ENCODE assay signal across 18 cellular contexts in the genomic region with DNA sequence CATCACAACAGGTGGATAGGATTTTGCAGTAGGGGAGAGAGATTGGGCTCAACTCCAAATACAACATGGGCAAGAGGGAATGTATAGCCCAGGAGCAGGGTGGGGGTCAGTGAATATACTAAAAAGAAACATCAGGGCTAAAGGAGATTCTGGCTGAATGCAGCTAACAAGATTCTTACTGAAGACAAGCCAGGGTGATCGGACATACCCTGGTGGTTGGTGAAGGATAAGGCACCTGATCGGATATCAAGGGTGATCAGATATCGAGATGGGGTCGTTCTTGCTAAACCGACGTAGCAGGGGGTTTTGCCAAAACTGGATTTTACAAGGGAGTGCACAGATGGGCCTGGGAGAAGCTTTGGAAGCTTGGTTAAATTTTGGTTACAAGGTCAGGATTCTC. TPM values are rescaled to one million over a fixed set of nuclear protein-coding genes. Genes with fewer than 3 reads are reported as not detected.
DNase-seq lines count a peak whose midpoint lies in the region; ATAC-seq and TF ChIP-seq lines count a peak whose summit lies in the region.
"Had no signal": no experiment of that assay in that cellular context is flagged by ENCODE, and none has a peak within 500 bp of the region (broad histone marks: within the 10 kb centered on the region; RNA-seq: fewer than 3 reads in every experiment).

No MANE protein-coding gene starts in this region.

- H3K79me1 ChIP-seq in H9 (ENCODE audit: insufficient read depth, low read depth, low read length, poor library complexity, severe bottlenecking): no peaks in the 10 kb centered on the region

- no peak overlapping the region for H3K18ac ChIP-seq in H9 (ENCODE audit: insufficient read length, low read depth, low read length)

- H3K4me1 Mint-ChIP-seq in H9 (peaks cover 28% of the 10 kb centered on the region in 2 experiments), brain (peaks cover 65% of the 10 kb centered on the region)
- no peaks in the 10 kb centered on the region for H3K4me1 Mint-ChIP-seq in activated CD8-positive, alpha-beta T cell treated with anti-CD3 and anti-CD28 coated beads, Interleukin-2, amount 10 ng/mL, durations not matched to agents 7 days and 5 days (ENCODE audit: low read depth)

- H3K27ac Mint-ChIP-seq in H9 (0 out of 7 replicates have a peak overlapping the region, but pooled peaks of 1 of the 3 experiments have one; percentile 4), brain (peak overlapping the region in 3 of 5 experiments; percentile 40 to 83 (median 66))
- H3K27ac Mint-ChIP-seq in activated CD8-positive, alpha-beta T cell treated with anti-CD3 and anti-CD28 coated beads, Interleukin-2, amount 10 ng/mL, durations not matched to agents 7 days and 5 days: no peak overlapping the region
- H3K27ac Mint-ChIP-seq: CD4-positive, alpha-beta T cell; HFFc6 had no signal

- H3K27ac ChIP-seq in H9 (ENCODE audit: insufficient read length, low read depth, low read length) (no peak overlapping the region), testis (peak overlapping the region; percentile 64 to 71), A673 (ENCODE audit: low read depth, low read length, poor library complexity, severe bottlenecking) (no peak overlapping the region)

- no peaks in the 10 kb centered on the region for H3K23me2 ChIP-seq in H9 (ENCODE audit: insufficient read length, low read depth, low read length, poor library complexity, severe bottlenecking)

- H3K27me3 Mint-ChIP-seq in H9 (ENCODE audit: low read depth) (no peaks in the 10 kb centered on the region), brain (peaks cover 3% of the 10 kb centered on the region)
- H3K27me3 Mint-ChIP-seq in activated CD8-positive, alpha-beta T cell treated with anti-CD3 and anti-CD28 coated beads, Interleukin-2, amount 10 ng/mL, durations not matched to agents 7 days and 5 days (ENCODE audit: low read depth): peaks cover 11% of the 10 kb centered on the region

- H3K27me3 ChIP-seq in H9 (ENCODE audit: insufficient read depth, low read length) (no peaks in the 10 kb centered on the region; the same call in 1 of the 2 replicates), kidney epithelial cell (ENCODE audit: control insufficient read depth, insufficient read depth, low read length) (peaks cover 7% of the 10 kb centered on the region), testis (no peaks in the 10 kb centered on the region), A673 (replicated peaks; ENCODE audit: insufficient read depth, low read depth, low read length, poor library complexity) (peaks cover 3% of the 10 kb centered on the region)

- H3K9me3 ChIP-seq in H9 (ENCODE audit: control insufficient read depth, low read depth, low read length) (no peaks in the 10 kb centered on the region), testis (no peaks in the 10 kb centered on the region), A673 (ENCODE audit: low read depth, low read length, poor library complexity, severe bottlenecking) (no peaks in the 10 kb centered on the region)

- no peak overlapping the region for H3T11ph ChIP-seq in H9 (ENCODE audit: low read length)

- no peak overlapping the region for H3K4ac ChIP-seq in H9 (ENCODE audit: low read depth, low read length)

- H2BK120ac ChIP-seq in H9 (ENCODE audit: low read depth, low read length, poor library complexity, severe bottlenecking): no peak overlapping the region

- H4K8ac ChIP-seq in H9 (replicated peaks; ENCODE audit: insufficient read length, low read depth, low read length): no peak overlapping the region

- H3K36me3 Mint-ChIP-seq in H9 (ENCODE audit: insufficient read depth in 1 of 3, low read depth in 3 of 3) (no peaks in the 10 kb centered on the region), brain (peaks cover 4% of the 10 kb centered on the region)
- H3K36me3 Mint-ChIP-seq in activated CD8-positive, alpha-beta T cell treated with anti-CD3 and anti-CD28 coated beads, Interleukin-2, amount 10 ng/mL, durations not matched to agents 7 days and 5 days (ENCODE audit: low read depth): no peaks in the 10 kb centered on the region

- H2BK15ac ChIP-seq in H9 (ENCODE audit: low read depth, low read length): no peak overlapping the region

- no peaks in the 10 kb centered on the region for H3K36me3 ChIP-seq in kidney epithelial cell (ENCODE audit: control insufficient read depth, insufficient read depth, low read length)
- no peaks in the 10 kb centered on the region for H3K36me3 ChIP-seq in testis (ENCODE audit: low read depth, missing control alignments)
- H3K36me3 ChIP-seq in A673 (ENCODE audit: insufficient read depth, low read length, poor library complexity, severe bottlenecking): no peaks in the 10 kb centered on the region

- H2BK20ac ChIP-seq in H9 (ENCODE audit: low read depth, low read length, poor library complexity, severe bottlenecking): no peak overlapping the region

- no peaks in the 10 kb centered on the region for H3K79me2 ChIP-seq in H9 (ENCODE audit: insufficient read depth, low read length)

- H2AFZ ChIP-seq in H9 (ENCODE audit: low read length): no peak overlapping the region

- TF ChIP-seq CTCF in H9 (conservative IDR thresholded peaks at IDR 0.05) (peak; percentile 39; the same call in 2 of the 3 replicates), brain (conservative IDR thresholded peaks at IDR 0.05) (no peak), kidney epithelial cell (IDR thresholded peaks at IDR 0.05; ENCODE audit: insufficient read depth, low read length, poor library complexity, severe bottlenecking) (peak; percentile 17), testis (IDR thresholded peaks at IDR 0.05) (no peak), A673 (conservative IDR thresholded peaks at IDR 0.05; ENCODE audit: low read depth, low read length) (no peak)

- POLR2A ChIA-PET in activated CD8-positive, alpha-beta T cell treated with anti-CD3 and anti-CD28 coated beads, Interleukin-2, amount 10 ng/mL, durations not matched to agents 7 days and 5 days (lab: Charles Lee): interaction anchor here (0.7 kb wide), 1 partner anchor 516 kb away, joined by 3 read pairs; no protein-coding TSS in a partner anchor
- POLR2A ChIA-PET in A673 (lab: Charles Lee; ENCODE audit: low non-redundant PET): no interaction called here

- no CpG with 5 or more reads among the region's 6 CpGs for WGBS in H9 (ENCODE audit: extremely low coverage, insufficient read length, low lambda C conversion rate)
- WGBS in testis, 2 donors: 52 to 70% methylated on average over 6 of the region's 6 CpGs

- ATAC-seq in activated CD8-positive, alpha-beta T cell treated with anti-CD3 and anti-CD28 coated beads, Interleukin-2, amount 10 ng/mL, durations not matched to agents 7 days and 5 days: no peak
- ATAC-seq in HG03432 (IDR thresholded peaks at IDR 0.05; ENCODE audit: unreplicated experiment): no peak

- H3K9ac ChIP-seq in H9 (ENCODE audit: extremely low read depth, insufficient read length, low read length): no peak overlapping the region

- H4K5ac ChIP-seq in H9 (ENCODE audit: insufficient read length, low read depth, low read length): no peak overlapping the region

- no peaks in the 10 kb centered on the region for H4K20me1 ChIP-seq in H9 (ENCODE audit: control insufficient read depth, insufficient read depth, insufficient read length)

- no peak overlapping the region for H2BK12ac ChIP-seq in H9 (ENCODE audit: insufficient read length, low read depth, low read length)

- intact Hi-C loops in testis (cut with DNase I; ENCODE audit: low total_unique reads): no loop called here
- intact Hi-C loops in A673 (cut with micrococcal nuclease; ENCODE audit: unreplicated experiment): no loop called here

- H3K14ac ChIP-seq in H9 (ENCODE audit: insufficient read depth, low read length): no peak overlapping the region

- H3K9me3 Mint-ChIP-seq in H9: no peaks in the 10 kb centered on the region
- H3K9me3 Mint-ChIP-seq in brain: no peaks in the 10 kb centered on the region
- no peaks in the 10 kb centered on the region for H3K9me3 Mint-ChIP-seq in activated CD8-positive, alpha-beta T cell treated with anti-CD3 and anti-CD28 coated beads, Interleukin-2, amount 10 ng/mL, durations not matched to agents 7 days and 5 days (ENCODE audit: insufficient read depth)
- H3K9me3 Mint-ChIP-seq: CD4-positive, alpha-beta T cell; HFFc6 had no signal

- H3K4me3 Mint-ChIP-seq in H9 (no peak overlapping the region), brain (no peak overlapping the region)
- no peak overlapping the region for H3K4me3 Mint-ChIP-seq in activated CD8-positive, alpha-beta T cell treated with anti-CD3 and anti-CD28 coated beads, Interleukin-2, amount 10 ng/mL, durations not matched to agents 7 days and 5 days
- H3K4me3 Mint-ChIP-seq: CD4-positive, alpha-beta T cell; HFFc6 had no signal

- H2AK5ac ChIP-seq in H9 (ENCODE audit: insufficient read length, low read length): no peak overlapping the region

- peaks cover 2% of the 10 kb centered on the region; the same call in 1 of the 2 replicates for H3K4me1 ChIP-seq in H9 (ENCODE audit: insufficient read depth, low read length)
- peaks cover 49% of the 10 kb centered on the region for H3K4me1 ChIP-seq in testis
- H3K4me1 ChIP-seq in A673 (ENCODE audit: insufficient read depth, low read length, poor library complexity, severe bottlenecking): no peaks in the 10 kb centered on the region

- no peak for TF ChIP-seq POLR2A in testis (IDR thresholded peaks at IDR 0.05)

- CTCF ChIA-PET in activated CD8-positive, alpha-beta T cell treated with anti-CD3 and anti-CD28 coated beads, Interleukin-2, amount 10 ng/mL, durations not matched to agents 7 days and 5 days (lab: Charles Lee): no interaction called here
- CTCF ChIA-PET in A673 (lab: Charles Lee): no interaction called here

- no peak overlapping the region for H3K4me2 ChIP-seq in H9 (ENCODE audit: insufficient read depth, insufficient read length, low read length)

- no peak overlapping the region for H2BK5ac ChIP-seq in H9 (ENCODE audit: insufficient read length, low read length)

- H3K56ac ChIP-seq in H9 (ENCODE audit: insufficient read length, low read depth, low read length): no peak overlapping the region

- BruUV-seq in A673 (replicated peaks; lab: Mats Ljungman, UMichigan): no TSS peak

- no peak overlapping the region for H4K91ac ChIP-seq in H9 (ENCODE audit: insufficient read length, low read depth, low read length)

- DNase-seq in H9 (no peak), kidney epithelial cell (ENCODE audit: low read depth) (no peak), testis (no peak), A673 (ENCODE audit: low spot score) (no peak)
- DNase-seq in activated CD8-positive, alpha-beta T cell treated with anti-CD3 and anti-CD28 coated beads, Interleukin-2, amount 10 ng/mL, durations not matched to agents 7 days and 5 days: no peak
- DNase-seq: CD4-positive, alpha-beta T cell; DMS53; HFFc6; IMR-90; NCI-H1417; NCI-H187; NCI-H2107; NCI-H2227 treated with DMSO at 0.1 percent for 48 hours; NCI-H524 had no signal

- no peak overlapping the region for H3K23ac ChIP-seq in H9 (ENCODE audit: insufficient read length, low read depth, low read length)

- no peak overlapping the region for H3K4me3 ChIP-seq in kidney epithelial cell (ENCODE audit: low read depth, low read length)
- no peak overlapping the region for H3K4me3 ChIP-seq in testis
- H3K4me3 ChIP-seq in A673 (ENCODE audit: low read depth, low read length, poor library complexity, severe bottlenecking): no peak overlapping the region

RNA-seq across cellular contexts. Expression of a gene that starts 34.4 kb away (rescaled TPM):
- 11.6 and 11.8 TPM in 2 replicates for total RNA-seq in H9 (2021)
- 17.6 TPM for polyA plus RNA-seq in brain (ENCODE audit: insufficient read depth, low read depth, low replicate concordance)
- 0.46 and 0.68 TPM in 2 replicates for total RNA-seq in kidney epithelial cell
- total RNA-seq in testis: 100 to 1,000 TPM in 1 of 2 donors, 10 to 100 TPM in 1; 80.7 to 110 TPM
- 42.7 TPM for polyA plus RNA-seq in testis (ENCODE audit: insufficient read depth, low read depth, low replicate concordance)
- not detected for total RNA-seq in activated CD8-positive, alpha-beta T cell treated with anti-CD3 and anti-CD28 coated beads, Interleukin-2, amount 10 ng/mL, durations not matched to agents 7 days and 5 days
- total RNA-seq in A673 (2021): 0.17 and 0.21 TPM in 2 replicates
- total RNA-seq: CD4-positive, alpha-beta T cell; H4; HFFc6; IMR-90; M059J had no signal
- polyA plus RNA-seq: IMR-90 had no signal

Comparison
In these comparisons a context has a peak if more than half of its experiments do, and no peak if none do; other contexts are left out.
1. H3K27ac ChIP-seq: peak in testis (2 of 2); none in H9 (single experiment) and A673 (single experiment).
2. CTCF ChIP-seq: peak in H9 (single experiment) and kidney epithelial cell (single experiment); none in brain (0 of 2), testis (0 of 3) and A673 (single experiment).